Comparison of ENCODE assay signal across 8 cellular contexts in the genomic region with DNA sequence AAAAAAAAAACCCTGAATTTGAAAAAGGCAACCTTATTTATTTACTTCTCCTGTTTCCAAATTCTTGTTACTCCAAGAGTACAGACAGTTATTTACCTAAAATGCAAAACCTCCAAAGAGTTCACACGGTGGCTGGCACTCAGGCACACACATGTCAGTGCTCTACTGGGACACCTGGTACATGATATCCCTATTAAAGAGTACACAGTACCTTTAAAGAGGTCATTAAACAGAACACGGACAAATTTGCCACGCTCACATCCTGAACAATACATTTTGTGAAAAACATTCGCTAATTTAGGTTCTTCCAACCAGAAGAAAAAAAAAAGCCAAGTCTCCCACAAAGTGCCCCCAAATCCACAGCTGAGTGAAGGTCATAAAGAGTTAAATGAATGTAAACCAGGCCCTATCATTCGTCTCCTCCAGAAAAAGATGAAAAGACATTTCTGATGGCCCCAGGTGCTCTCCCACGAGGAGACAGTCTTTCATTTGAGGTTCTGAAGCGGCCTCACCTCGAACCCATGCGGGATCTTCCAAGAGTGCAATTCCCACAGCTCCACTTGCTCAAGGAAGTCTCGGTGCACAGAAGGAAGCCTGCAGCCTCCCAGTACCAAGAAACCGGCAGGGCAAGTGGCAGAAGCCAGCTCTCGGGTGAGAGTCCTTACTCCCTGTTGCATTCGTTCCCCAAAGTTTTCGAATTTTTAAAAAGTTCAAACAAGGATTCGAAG. TPM values are rescaled to one million over a fixed set of nuclear protein-coding genes. Genes with fewer than 3 reads are reported as not detected.
A peak's percentile ranks its signal among the peaks of the same experiment; 100 is the strongest.
DNase-seq lines count a peak whose midpoint lies in the region; ATAC-seq and TF ChIP-seq lines count a peak whose summit lies in the region.

No MANE protein-coding gene starts in this region.

- TF ChIP-seq CTCF in OCI-LY3 (IDR thresholded peaks at IDR 0.05; ENCODE audit: low read depth, low read length), result no peak
- no peak for TF ChIP-seq CTCF in vagina (IDR thresholded peaks at IDR 0.05)

- no peak for DNase-seq in activated CD4-positive, alpha-beta T cell treated with anti-CD3 and anti-CD28 coated beads for 36 hours
- DNase-seq in activated CD4-positive, alpha-beta T cell treated with anti-CD3 and anti-CD28 coated beads for 1 hour, result no peak
- no peak for DNase-seq in central memory CD8-positive, alpha-beta T cell (ENCODE audit: low spot score in 2 of 2)
- DNase-seq in lung microvascular endothelial cell (ENCODE audit: low read depth in 2 of 2), result peak; percentile 24 to 54
- DNase-seq in vagina (ENCODE audit: extremely low spot score in 2 of 2), result peak in 1 of 2 donors; percentile 86
- DNase-seq in middle frontal gyrus (ENCODE audit: extremely low spot score, low spot score), result no peak

- H3K4me1 Mint-ChIP-seq in activated CD4-positive, alpha-beta T cell treated with anti-CD3 and anti-CD28 coated beads for 36 hours, result peaks cover 61% of the 10 kb centered on the region
- H3K4me1 Mint-ChIP-seq in central memory CD8-positive, alpha-beta T cell, result peaks cover 60% of the 10 kb centered on the region

- no peaks in the 10 kb centered on the region for H3K9me3 ChIP-seq in OCI-LY3 (ENCODE audit: insufficient read depth, low read length)
- no peaks in the 10 kb centered on the region for H3K9me3 ChIP-seq in vagina

- peaks cover 12% of the 10 kb centered on the region for H3K36me3 Mint-ChIP-seq in activated CD4-positive, alpha-beta T cell treated with anti-CD3 and anti-CD28 coated beads for 36 hours (ENCODE audit: low read depth)
- H3K36me3 Mint-ChIP-seq in central memory CD8-positive, alpha-beta T cell (ENCODE audit: insufficient read depth), result peaks cover 11% of the 10 kb centered on the region

- peaks cover 49% of the 10 kb centered on the region for H3K4me1 ChIP-seq in OCI-LY3 (ENCODE audit: low read length)
- H3K4me1 ChIP-seq in vagina, result peaks cover 51% of the 10 kb centered on the region

- ATAC-seq in activated CD4-positive, alpha-beta T cell treated with anti-CD3 and anti-CD28 coated beads for 36 hours, result no peak
- no peak for ATAC-seq in central memory CD8-positive, alpha-beta T cell (replicated peaks; ENCODE audit: extremely low read depth, poor library complexity, severe bottlenecking)
- no peak for ATAC-seq in GM19467 (IDR thresholded peaks at IDR 0.05; ENCODE audit: unreplicated experiment)

- H3K4me3 ChIP-seq in OCI-LY3 (ENCODE audit: low read length) (peak overlapping the region; percentile 84), vagina (peak overlapping the region; percentile 82 to 95)

- H3K27me3 Mint-ChIP-seq in activated CD4-positive, alpha-beta T cell treated with anti-CD3 and anti-CD28 coated beads for 36 hours, result no peaks in the 10 kb centered on the region
- no peaks in the 10 kb centered on the region for H3K27me3 Mint-ChIP-seq in central memory CD8-positive, alpha-beta T cell

- H3K4me3 Mint-ChIP-seq in activated CD4-positive, alpha-beta T cell treated with anti-CD3 and anti-CD28 coated beads for 36 hours, result peak overlapping the region; percentile 87
- H3K4me3 Mint-ChIP-seq in central memory CD8-positive, alpha-beta T cell, result peak overlapping the region; percentile 91

- H3K27ac ChIP-seq in OCI-LY3 (ENCODE audit: low read length), result peak overlapping the region; percentile 61
- peak overlapping the region; percentile 89 for H3K27ac ChIP-seq in vagina

- intact Hi-C loops in activated CD4-positive, alpha-beta T cell treated with anti-CD3 and anti-CD28 coated beads for 36 hours (cut with DNase I, micrococcal nuclease), result no loop called here
- intact Hi-C loops in vagina (cut with DNase I), result no loop called here

- H3K9me3 Mint-ChIP-seq in activated CD4-positive, alpha-beta T cell treated with anti-CD3 and anti-CD28 coated beads for 36 hours (ENCODE audit: low read depth), result no peaks in the 10 kb centered on the region
- no peaks in the 10 kb centered on the region for H3K9me3 Mint-ChIP-seq in central memory CD8-positive, alpha-beta T cell

- H3K4me2 ChIP-seq in OCI-LY3 (ENCODE audit: low read length), result peak overlapping the region; percentile 85

- no peak overlapping the region for H2AFZ ChIP-seq in OCI-LY3 (ENCODE audit: low read depth, low read length)

- H3K79me2 ChIP-seq in OCI-LY3 (ENCODE audit: low read length), result peaks cover 60% of the 10 kb centered on the region

- POLR2A ChIA-PET in activated CD4-positive, alpha-beta T cell treated with anti-CD3 and anti-CD28 coated beads for 36 hours (lab: Charles Lee), result interaction anchor here (0.9 to 4.0 kb wide), 5 partner anchors 8 to 376 kb away, joined by 3 to 12 read pairs (median 6); a partner anchor contains a TSS

- no peaks in the 10 kb centered on the region for H3K27me3 ChIP-seq in OCI-LY3 (ENCODE audit: low read depth, low read length)
- H3K27me3 ChIP-seq in vagina, result no peaks in the 10 kb centered on the region

- TF ChIP-seq POLR2A in vagina (IDR thresholded peaks at IDR 0.05), result no peak

- CTCF ChIA-PET in activated CD4-positive, alpha-beta T cell treated with anti-CD3 and anti-CD28 coated beads for 36 hours (lab: Charles Lee), result interaction anchor here (0.5 to 10.8 kb wide), 10 partner anchors 8 to 284 kb away, joined by 3 to 362 read pairs (median 4); no protein-coding TSS in a partner anchor

- peaks cover 42% of the 10 kb centered on the region for H4K20me1 ChIP-seq in OCI-LY3 (ENCODE audit: insufficient read depth, low read length)

- H3K9ac ChIP-seq in OCI-LY3 (ENCODE audit: low read length), result peak overlapping the region; percentile 91

- peak overlapping the region; percentile 93 for H3K27ac Mint-ChIP-seq in activated CD4-positive, alpha-beta T cell treated with anti-CD3 and anti-CD28 coated beads for 36 hours
- peak overlapping the region; percentile 79 for H3K27ac Mint-ChIP-seq in central memory CD8-positive, alpha-beta T cell (ENCODE audit: low read depth)

- H3K36me3 ChIP-seq in OCI-LY3 (replicated peaks; ENCODE audit: low read depth, low read length) (peaks cover 29% of the 10 kb centered on the region), vagina (no peaks in the 10 kb centered on the region)

RNA-seq across cellular contexts. Expression of a gene that starts 1.0 kb away (rescaled TPM):
- total RNA-seq in activated CD4-positive, alpha-beta T cell treated with anti-CD3 and anti-CD28 coated beads for 36 hours, result 10 to 100 TPM; 23.7 to 26.8 TPM
- total RNA-seq in lung microvascular endothelial cell (7.0 and 14.7 TPM in 2 replicates), vagina (31.4 TPM)

Comparison
In these comparisons a context has a peak if more than half of its experiments do, and no peak if none do; other contexts are left out.
1. DNase-seq: peak in lung microvascular endothelial cell (2 of 2); none in activated CD4-positive, alpha-beta T cell treated with anti-CD3 and anti-CD28 coated beads for 36 hours (single experiment), activated CD4-positive, alpha-beta T cell treated with anti-CD3 and anti-CD28 coated beads for 1 hour (single experiment), central memory CD8-positive, alpha-beta T cell (0 of 2) and middle frontal gyrus (single experiment).